ENCODE assay signal across 8 cellular contexts in the genomic region with DNA sequence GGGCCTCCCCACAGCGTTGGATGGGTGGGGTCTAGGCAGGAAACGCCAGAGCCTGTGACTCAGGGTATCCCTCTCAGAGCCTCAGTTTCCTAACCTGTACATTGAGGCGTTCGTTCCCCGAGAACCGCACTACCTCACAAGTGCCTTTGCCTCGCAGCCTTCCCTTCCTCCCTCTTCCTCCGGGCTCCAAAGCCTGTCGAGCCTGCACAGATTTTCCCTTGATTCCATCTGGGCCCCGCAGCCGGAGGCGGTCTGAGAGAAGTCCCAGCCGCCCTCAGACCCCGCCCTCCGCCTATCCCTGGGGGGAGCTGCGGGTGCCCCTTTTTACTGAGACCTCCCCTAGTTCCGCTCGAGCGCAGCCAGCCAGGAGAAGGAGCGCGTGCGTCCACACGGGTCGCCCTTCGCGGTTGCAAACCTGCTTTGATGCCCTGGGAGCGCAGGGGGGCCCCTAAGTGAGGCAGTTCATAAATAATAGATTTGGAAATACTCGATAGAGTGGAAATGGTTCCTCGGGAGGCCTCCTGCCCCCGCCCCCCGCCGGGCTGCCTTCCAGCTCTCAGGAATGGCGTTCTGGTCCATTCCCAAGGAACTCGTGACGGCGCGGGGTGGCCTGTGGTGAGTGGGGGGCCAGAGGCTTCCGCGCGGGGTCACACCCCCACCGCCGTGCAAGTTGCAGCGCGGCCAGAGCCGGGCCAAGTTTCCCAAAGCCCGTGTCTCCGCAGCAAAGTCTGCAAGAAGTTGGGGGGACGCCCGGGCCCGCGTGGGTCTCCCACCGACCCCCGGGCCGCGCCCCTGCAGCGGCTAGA. TPM values are rescaled to one million over a fixed set of nuclear protein-coding genes. Genes with fewer than 3 reads are reported as not detected.
DNase-seq lines count a peak whose midpoint lies in the region; ATAC-seq, FAIRE-seq and TF ChIP-seq lines count a peak whose summit lies in the region.

No MANE protein-coding gene starts in this region.

- peak; percentile 58 for ATAC-seq in CD8-positive, alpha-beta T cell
- ATAC-seq in activated B cell treated with CpG ODN at 0.5 μM for 24 hours (ENCODE audit: low read depth) (peak; percentile 35), GM21360 (IDR thresholded peaks at IDR 0.05; ENCODE audit: unreplicated experiment) (no peak), HG02763 (IDR thresholded peaks at IDR 0.05; ENCODE audit: unreplicated experiment) (no peak)

- intact Hi-C loops in CD8-positive, alpha-beta T cell (cut with DNase I, micrococcal nuclease): loop anchor here in 1 of 2 experiments (2.0 kb wide), 1 partner anchor 15 kb away; no protein-coding TSS in a partner anchor
- intact Hi-C loops in activated B cell treated with CpG ODN at 0.5 μM for 24 hours (cut with micrococcal nuclease): loop anchor here (1.0 to 10.0 kb wide), 5 partner anchors 9 to 1745 kb away; a partner anchor contains a TSS

- peak overlapping the region; percentile 93 for H3K4me2 ChIP-seq in parathyroid adenoma (ENCODE audit: low read length)

- CTCF ChIA-PET in CD8-positive, alpha-beta T cell (lab: Charles Lee): interaction anchor here (0.9 kb wide), 1 partner anchor 9 kb away, joined by 4 read pairs; no protein-coding TSS in a partner anchor
- CTCF ChIA-PET in activated B cell treated with CpG ODN at 0.5 μM for 24 hours (lab: Charles Lee): interaction anchor here (1.1 to 1.5 kb wide), 2 partner anchors 13 to 31 kb away, joined by 4 to 6 read pairs; no protein-coding TSS in a partner anchor

- H3K27ac Mint-ChIP-seq in CD8-positive, alpha-beta T cell: no peak overlapping the region
- peak overlapping the region; percentile 91 for H3K27ac Mint-ChIP-seq in activated B cell treated with CpG ODN at 0.5 μM for 24 hours

- POLR2A ChIA-PET in CD8-positive, alpha-beta T cell (lab: Charles Lee): interaction anchor here (0.7 to 1.0 kb wide), 2 partner anchors 15 to 299 kb away, joined by 3 read pairs; no protein-coding TSS in a partner anchor
- POLR2A ChIA-PET in activated B cell treated with CpG ODN at 0.5 μM for 24 hours (lab: Charles Lee): interaction anchor here (0.5 to 2.1 kb wide), 6 partner anchors 9 to 142 kb away, joined by 3 to 15 read pairs (median 4); no protein-coding TSS in a partner anchor

- no peaks in the 10 kb centered on the region for H3K9me3 Mint-ChIP-seq in CD8-positive, alpha-beta T cell
- H3K9me3 Mint-ChIP-seq in activated B cell treated with CpG ODN at 0.5 μM for 24 hours: no peaks in the 10 kb centered on the region

- peak overlapping the region; percentile 91 for H2AFZ ChIP-seq in parathyroid adenoma

- H3K4me1 ChIP-seq in CD8-positive, alpha-beta T cell (ENCODE audit: insufficient read depth, low read length): peaks cover 14% of the 10 kb centered on the region
- peaks cover 13% of the 10 kb centered on the region for H3K4me1 ChIP-seq in parathyroid adenoma

- H3K36me3 ChIP-seq in CD8-positive, alpha-beta T cell (ENCODE audit: insufficient read depth, low read length): no peaks in the 10 kb centered on the region
- H3K36me3 ChIP-seq in parathyroid adenoma (ENCODE audit: control insufficient read depth, insufficient read depth, low read length): no peaks in the 10 kb centered on the region

- H3K4me1 Mint-ChIP-seq in CD8-positive, alpha-beta T cell (ENCODE audit: low read depth): peaks cover 8% of the 10 kb centered on the region
- H3K4me1 Mint-ChIP-seq in activated B cell treated with CpG ODN at 0.5 μM for 24 hours: peaks cover 75% of the 10 kb centered on the region

- peaks cover 4% of the 10 kb centered on the region for H3K27me3 ChIP-seq in CD8-positive, alpha-beta T cell (ENCODE audit: insufficient read depth, low read length)
- H3K27me3 ChIP-seq in parathyroid adenoma (ENCODE audit: control insufficient read depth, insufficient read depth, low read length): no peaks in the 10 kb centered on the region

- H3K9ac ChIP-seq in parathyroid adenoma: no peak overlapping the region

- no peak for FAIRE-seq in frontal cortex (lab: Jason Lieb, UNC)

- no peaks in the 10 kb centered on the region for H3K79me2 ChIP-seq in parathyroid adenoma

- no peaks in the 10 kb centered on the region for H3K9me3 ChIP-seq in CD8-positive, alpha-beta T cell (ENCODE audit: low read length)
- H3K9me3 ChIP-seq in parathyroid adenoma (ENCODE audit: control insufficient read depth, low read length): no peaks in the 10 kb centered on the region

- H3K4me3 ChIP-seq in CD8-positive, alpha-beta T cell (ENCODE audit: low read depth, low read length): peak overlapping the region; percentile 54
- peak overlapping the region; percentile 61 for H3K4me3 ChIP-seq in HFF-Myc (replicated peaks; ENCODE audit: low read depth, low read length)
- H3K4me3 ChIP-seq in foreskin fibroblast (ENCODE audit: low read depth in 1 of 2, low read length in 2 of 2): peak overlapping the region; percentile 60 to 65
- H3K4me3 ChIP-seq in parathyroid adenoma (ENCODE audit: low read depth, low read length): peak overlapping the region; percentile 58

- TF ChIP-seq CTCF in CD8-positive, alpha-beta T cell (IDR thresholded peaks at IDR 0.05): no peak
- TF ChIP-seq CTCF in HFF-Myc (IDR thresholded peaks at IDR 0.05; ENCODE audit: low read depth, low read length, missing control alignments) (no peak), activated B cell treated with CpG ODN at 0.5 μM for 24 hours (IDR thresholded peaks at IDR 0.05) (no peak), foreskin fibroblast (IDR thresholded peaks at IDR 0.05; ENCODE audit: low read depth, low read length) (no peak), parathyroid adenoma (IDR thresholded peaks at IDR 0.05) (no peak)

- H3K36me3 Mint-ChIP-seq in CD8-positive, alpha-beta T cell: no peaks in the 10 kb centered on the region
- peaks cover 6% of the 10 kb centered on the region for H3K36me3 Mint-ChIP-seq in activated B cell treated with CpG ODN at 0.5 μM for 24 hours (ENCODE audit: low read depth)

- peak overlapping the region; percentile 85 for H3K4me3 Mint-ChIP-seq in CD8-positive, alpha-beta T cell
- H3K4me3 Mint-ChIP-seq in activated B cell treated with CpG ODN at 0.5 μM for 24 hours: peak overlapping the region; percentile 94

- peak in 4 of 7 experiments; percentile 21 to 71 (median 26) for DNase-seq in CD8-positive, alpha-beta T cell
- DNase-seq in HFF-Myc (ENCODE audit: extremely low read depth, low read depth) (no peak), activated B cell treated with CpG ODN at 0.5 μM for 24 hours (peak; percentile 68), foreskin fibroblast (peak; percentile 64 to 73), frontal cortex (ENCODE audit: low spot score in 2 of 2) (no peak)

- H3K27ac ChIP-seq in CD8-positive, alpha-beta T cell (ENCODE audit: low read depth, low read length): no peak overlapping the region
- H3K27ac ChIP-seq in parathyroid adenoma: no peak overlapping the region

- peaks cover 7% of the 10 kb centered on the region for H3K27me3 Mint-ChIP-seq in CD8-positive, alpha-beta T cell (ENCODE audit: low read depth)
- H3K27me3 Mint-ChIP-seq in activated B cell treated with CpG ODN at 0.5 μM for 24 hours: no peaks in the 10 kb centered on the region

RNA-seq across cellular contexts. Expression of a gene that starts 0.7 kb away (rescaled TPM):
- 1 to 10 TPM; 2.3 to 3.5 TPM for total RNA-seq in CD8-positive, alpha-beta T cell
- total RNA-seq in activated B cell treated with CpG ODN at 0.5 μM for 24 hours (16.1 and 18.3 TPM in 2 replicates), frontal cortex (0.82 TPM)

RNA-seq across cellular contexts. Expression of a gene that starts 49.1 kb away (rescaled TPM):
- total RNA-seq in CD8-positive, alpha-beta T cell: 10 to 100 TPM; 56.0 to 56.2 TPM
- total RNA-seq in activated B cell treated with CpG ODN at 0.5 μM for 24 hours: 27.8 and 29.0 TPM in 2 replicates
- 16.3 TPM for total RNA-seq in frontal cortex

RNA-seq across cellular contexts. Expression of a gene that starts 49.3 kb away (rescaled TPM):
- total RNA-seq in CD8-positive, alpha-beta T cell: 100 to 1,000 TPM; 876 to 878 TPM
- 578 TPM in 2 replicates for total RNA-seq in activated B cell treated with CpG ODN at 0.5 μM for 24 hours
- 228 TPM for total RNA-seq in frontal cortex

Comparison
In these comparisons a context has a peak if more than half of its experiments do, and no peak if none do; other contexts are left out.
1. ATAC-seq: peak in CD8-positive, alpha-beta T cell (single experiment) and activated B cell treated with CpG ODN at 0.5 μM for 24 hours (single experiment); none in GM21360 (single experiment) and HG02763 (single experiment).
2. DNase-seq: peak in CD8-positive, alpha-beta T cell (4 of 7), activated B cell treated with CpG ODN at 0.5 μM for 24 hours (single experiment) and foreskin fibroblast (2 of 2); none in HFF-Myc (single experiment) and frontal cortex (0 of 2).
3. Peak in every context shown above with its lines, with median percentiles within 50 percentile points of each other: H3K4me3 ChIP-seq.